Comparison of ENCODE assay signal across 16 cellular contexts in genomic region chr16:81611721-81612120, GRCh38.
DNase-seq lines count a peak whose midpoint lies in the region; ATAC-seq, FAIRE-seq and TF ChIP-seq lines count a peak whose summit lies in the region.
"Had no signal": no experiment of that assay in that cellular context is flagged by ENCODE, and none has a peak within 500 bp of the region (broad histone marks: within the 10 kb centered on the region; RNA-seq: fewer than 3 reads in every experiment).

No MANE protein-coding gene starts in this region.

- H3K9me3 Mint-ChIP-seq in effector memory CD8-positive, alpha-beta T cell = no peaks in the 10 kb centered on the region
- no peaks in the 10 kb centered on the region for H3K9me3 Mint-ChIP-seq in neural progenitor cell
- H3K9me3 Mint-ChIP-seq: natural killer cell treated with Interleukin-12 subunit alpha and Interleukin-12 subunit beta and Interleukin-15 and Interleukin-18, amount 100 ng/mL, for 72 hours had no signal

- H2AFZ ChIP-seq in neural progenitor cell (replicated peaks) = no peak overlapping the region

- intact Hi-C loops in left cardiac atrium (cut with DNase I) = no loop called here
- intact Hi-C loops in vagina (cut with DNase I) = loop anchor here (10.0 kb wide), 1 partner anchor 207 kb away; no protein-coding TSS in a partner anchor
- intact Hi-C loops in lower leg skin (cut with DNase I; ENCODE audit: low total_unique reads) = no loop called here

- peak overlapping the region; percentile 27 for H3K9ac ChIP-seq in neural progenitor cell

- ATAC-seq in left cardiac atrium = no peak
- ATAC-seq in effector memory CD8-positive, alpha-beta T cell (replicated peaks) = no peak
- ATAC-seq: HCT116; K562; natural killer cell treated with Interleukin-12 subunit alpha and Interleukin-12 subunit beta and Interleukin-15 and Interleukin-18, amount 100 ng/mL, for 72 hours had no signal

- H3K27me3 Mint-ChIP-seq in effector memory CD8-positive, alpha-beta T cell = no peaks in the 10 kb centered on the region
- peaks cover 1% of the 10 kb centered on the region for H3K27me3 Mint-ChIP-seq in neural progenitor cell (ENCODE audit: insufficient read depth, low read depth)
- H3K27me3 Mint-ChIP-seq: activated naive CD8-positive, alpha-beta T cell; natural killer cell treated with Interleukin-12 subunit alpha and Interleukin-12 subunit beta and Interleukin-15 and Interleukin-18, amount 100 ng/mL, for 72 hours had no signal

- H3K79me2 ChIP-seq in neural progenitor cell (ENCODE audit: low read depth) = no peaks in the 10 kb centered on the region

- no peak overlapping the region for H3K4me3 Mint-ChIP-seq in effector memory CD8-positive, alpha-beta T cell
- H3K4me3 Mint-ChIP-seq in neural progenitor cell = no peak overlapping the region
- H3K4me3 Mint-ChIP-seq: activated naive CD8-positive, alpha-beta T cell; natural killer cell treated with Interleukin-12 subunit alpha and Interleukin-12 subunit beta and Interleukin-15 and Interleukin-18, amount 100 ng/mL, for 72 hours had no signal

- H3K36me3 ChIP-seq in right atrium auricular region = peaks cover 6% of the 10 kb centered on the region
- H3K36me3 ChIP-seq in neural progenitor cell = no peaks in the 10 kb centered on the region
- H3K36me3 ChIP-seq in vagina = no peaks in the 10 kb centered on the region

- peaks cover 11% of the 10 kb centered on the region in 2 donors for H3K4me1 Mint-ChIP-seq in effector memory CD8-positive, alpha-beta T cell (ENCODE audit: low read depth in 2 of 2)
- peaks cover 40% of the 10 kb centered on the region for H3K4me1 Mint-ChIP-seq in neural progenitor cell

- 78% methylated on average over 6 of the region's 6 CpGs for WGBS in lower leg skin, 2 donors

- DNase-seq in right atrium auricular region (ENCODE audit: low spot score) (no peak), left cardiac atrium (no peak), neural progenitor cell (ENCODE audit: low spot score) (no peak), vagina (ENCODE audit: extremely low spot score in 2 of 2) (no peak), lower leg skin (ENCODE audit: low spot score in 2 of 2) (no peak), H4 (ENCODE audit: low spot score) (no peak), GM19239 (ENCODE audit: insufficient read length, low spot score) (no peak)
- no peak for DNase-seq in effector memory CD8-positive, alpha-beta T cell
- DNase-seq: cerebellar nuclear complex; NCI-H1417 treated with DMSO at 0.1 percent for 48 hours; stimulated activated CD4-positive, alpha-beta T cell treated with anti-CD3 and anti-CD28 coated beads, Interleukin-2, amount 100 ng/mL, for 48 hours had no signal

- peak overlapping the region; percentile 23 to 50 for H3K27ac ChIP-seq in right atrium auricular region
- H3K27ac ChIP-seq in neural progenitor cell = no peak overlapping the region
- H3K27ac ChIP-seq in vagina = peak overlapping the region; percentile 77
- H3K27ac ChIP-seq: epithelial cell of prostate had no signal

- H3K36me3 Mint-ChIP-seq in effector memory CD8-positive, alpha-beta T cell (ENCODE audit: insufficient read depth) = peaks cover 14% of the 10 kb centered on the region
- peaks cover 5% of the 10 kb centered on the region for H3K36me3 Mint-ChIP-seq in neural progenitor cell
- H3K36me3 Mint-ChIP-seq: natural killer cell treated with Interleukin-12 subunit alpha and Interleukin-12 subunit beta and Interleukin-15 and Interleukin-18, amount 100 ng/mL, for 72 hours had no signal

- H3K4me1 ChIP-seq in right atrium auricular region = peaks cover 0 to 60% of the 10 kb centered on the region in 2 donors
- peaks cover 7% of the 10 kb centered on the region for H3K4me1 ChIP-seq in neural progenitor cell
- H3K4me1 ChIP-seq in vagina = peaks cover 82% of the 10 kb centered on the region

- H3F3A ChIP-seq in neural progenitor cell (ENCODE audit: low read depth) = no peaks in the 10 kb centered on the region

- H3K4me3 ChIP-seq in right atrium auricular region (no peak overlapping the region), neural progenitor cell (no peak overlapping the region), vagina (no peak overlapping the region), lower leg skin (ENCODE audit: low read depth, poor library complexity, severe bottlenecking) (no peak overlapping the region)
- H3K4me3 ChIP-seq: K562 had no signal

- TF ChIP-seq CTCF in right atrium auricular region (IDR thresholded peaks at IDR 0.05) = no peak
- no peak for TF ChIP-seq CTCF in neural progenitor cell (IDR thresholded peaks at IDR 0.05)
- no peak for TF ChIP-seq CTCF in vagina (IDR thresholded peaks at IDR 0.05)
- TF ChIP-seq CTCF in lower leg skin (IDR thresholded peaks at IDR 0.05) = no peak

- H3K27me3 ChIP-seq in right atrium auricular region = no peaks in the 10 kb centered on the region
- H3K27me3 ChIP-seq in neural progenitor cell = no peaks in the 10 kb centered on the region
- H3K27me3 ChIP-seq in vagina = no peaks in the 10 kb centered on the region

- TF ChIP-seq POLR2A in vagina (IDR thresholded peaks at IDR 0.05) = no peak
- no peak for TF ChIP-seq POLR2A in lower leg skin (IDR thresholded peaks at IDR 0.05)

- H3K4me2 ChIP-seq in neural progenitor cell = no peak overlapping the region

- peaks cover 48% of the 10 kb centered on the region for H4K20me1 ChIP-seq in neural progenitor cell (ENCODE audit: low read depth)

- H3K9me3 ChIP-seq in right atrium auricular region = no peaks in the 10 kb centered on the region
- no peaks in the 10 kb centered on the region for H3K9me3 ChIP-seq in neural progenitor cell (ENCODE audit: low read depth)
- no peaks in the 10 kb centered on the region for H3K9me3 ChIP-seq in vagina

- no peak for FAIRE-seq in GM19239 (lab: Jason Lieb, UNC)
- FAIRE-seq: K562 had no signal

- peak overlapping the region; percentile 77 to 80 for H3K27ac Mint-ChIP-seq in effector memory CD8-positive, alpha-beta T cell
- peak overlapping the region; percentile 9 for H3K27ac Mint-ChIP-seq in neural progenitor cell
- H3K27ac Mint-ChIP-seq: activated naive CD8-positive, alpha-beta T cell had no signal
